In the genomic region with DNA sequence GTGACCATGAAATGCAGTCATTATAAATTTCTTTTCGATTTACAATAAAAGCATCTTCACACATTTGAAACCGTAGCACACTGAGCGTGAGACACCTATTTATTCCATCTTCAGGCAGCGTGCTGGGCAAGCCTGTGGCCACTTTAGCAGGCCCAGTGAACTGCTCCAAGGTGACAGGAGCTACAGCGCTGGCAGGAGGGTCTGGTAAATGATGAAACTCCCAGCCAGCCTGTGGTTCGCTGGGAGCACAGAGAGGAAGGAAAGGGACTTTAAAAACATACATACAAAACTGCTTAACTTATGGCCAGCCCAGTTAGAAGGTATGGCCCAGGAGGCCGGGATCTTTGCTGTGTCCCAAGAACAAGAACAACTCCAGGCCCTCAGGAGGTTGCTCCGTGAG, we compare ENCODE assay signal across 10 cellular contexts. TPM values are rescaled to one million over a fixed set of nuclear protein-coding genes. Genes with fewer than 3 reads are reported as not detected.
DNase-seq lines count a peak whose midpoint lies in the region; TF ChIP-seq lines count a peak whose summit lies in the region.
"Had no signal": no experiment of that assay in that cellular context is flagged by ENCODE, and none has a peak within 500 bp of the region (broad histone marks: within the 10 kb centered on the region; RNA-seq: fewer than 3 reads in every experiment).

No MANE protein-coding gene starts in this region.

- TF ChIP-seq CTCF in 22Rv1 (IDR thresholded peaks at IDR 0.05), result no peak

- H3K27me3 ChIP-seq in mucosa of stomach (ENCODE audit: control insufficient read depth, insufficient read depth, low read length), result no peaks in the 10 kb centered on the region
- H3K27me3 ChIP-seq: ovary had no signal

- no peak overlapping the region for H3K4me3 ChIP-seq in mucosa of stomach (ENCODE audit: low read length)
- H3K4me3 ChIP-seq: ovary had no signal

- no peaks in the 10 kb centered on the region for H3K9me3 Mint-ChIP-seq in activated naive CD8-positive, alpha-beta T cell treated with anti-CD3 and anti-CD28 coated beads for 36 hours

- peak overlapping the region; percentile 90 for H3K27ac Mint-ChIP-seq in activated naive CD8-positive, alpha-beta T cell treated with anti-CD3 and anti-CD28 coated beads for 36 hours

- H3K27ac ChIP-seq in 22Rv1, result peak overlapping the region; percentile 44
- H3K27ac ChIP-seq: ovary had no signal

- peaks cover 81% of the 10 kb centered on the region for H3K4me1 Mint-ChIP-seq in activated naive CD8-positive, alpha-beta T cell treated with anti-CD3 and anti-CD28 coated beads for 36 hours

- peak; percentile 29 for TF ChIP-seq POLR2A in GM19193 (IDR thresholded peaks at IDR 0.05; ENCODE audit: extremely low read depth, insufficient read depth, insufficient read length)

- DNase-seq in activated naive CD8-positive, alpha-beta T cell treated with anti-CD3 and anti-CD28 coated beads for 36 hours, result no peak
- no peak for DNase-seq in retina
- no peak for DNase-seq in HUDEP-2 (lab: John Stamatoyannopoulos, UW; ENCODE audit: unreplicated experiment in 76 of 76)
- no peak for DNase-seq in kidney tubule cell (ENCODE audit: low spot score)
- no peak for DNase-seq in NCI-H1436 treated with DMSO at 0.1 percent for 48 hours (lab: John Stamatoyannopoulos, UW)
- DNase-seq: NCI-H446 treated with DMSO at 0.1 percent for 48 hours, ovary had no signal

- peaks cover 73% of the 10 kb centered on the region for H3K4me1 ChIP-seq in mucosa of stomach (ENCODE audit: control insufficient read depth, insufficient read depth, low read length)

- H3K27me3 Mint-ChIP-seq in activated naive CD8-positive, alpha-beta T cell treated with anti-CD3 and anti-CD28 coated beads for 36 hours, result no peaks in the 10 kb centered on the region

- H3K36me3 ChIP-seq in mucosa of stomach (ENCODE audit: control insufficient read depth, insufficient read depth, low read length), result no peaks in the 10 kb centered on the region
- H3K36me3 ChIP-seq: ovary had no signal

- peak overlapping the region; percentile 16 for H3K9ac ChIP-seq in mucosa of stomach (ENCODE audit: low read length)

- peak overlapping the region; percentile 77 for H3K4me3 Mint-ChIP-seq in activated naive CD8-positive, alpha-beta T cell treated with anti-CD3 and anti-CD28 coated beads for 36 hours

- H3K9me3 ChIP-seq in mucosa of stomach (ENCODE audit: control insufficient read depth, low read length), result no peaks in the 10 kb centered on the region
- H3K9me3 ChIP-seq: ovary had no signal

- H3K36me3 Mint-ChIP-seq in activated naive CD8-positive, alpha-beta T cell treated with anti-CD3 and anti-CD28 coated beads for 36 hours, result peaks cover 39% of the 10 kb centered on the region

RNA-seq across cellular contexts. Expression of a gene that starts 5.1 kb away (rescaled TPM):
- 10 to 100 TPM; 82.3 to 89.0 TPM for total RNA-seq in activated naive CD8-positive, alpha-beta T cell treated with anti-CD3 and anti-CD28 coated beads for 36 hours
